In the genomic region with DNA sequence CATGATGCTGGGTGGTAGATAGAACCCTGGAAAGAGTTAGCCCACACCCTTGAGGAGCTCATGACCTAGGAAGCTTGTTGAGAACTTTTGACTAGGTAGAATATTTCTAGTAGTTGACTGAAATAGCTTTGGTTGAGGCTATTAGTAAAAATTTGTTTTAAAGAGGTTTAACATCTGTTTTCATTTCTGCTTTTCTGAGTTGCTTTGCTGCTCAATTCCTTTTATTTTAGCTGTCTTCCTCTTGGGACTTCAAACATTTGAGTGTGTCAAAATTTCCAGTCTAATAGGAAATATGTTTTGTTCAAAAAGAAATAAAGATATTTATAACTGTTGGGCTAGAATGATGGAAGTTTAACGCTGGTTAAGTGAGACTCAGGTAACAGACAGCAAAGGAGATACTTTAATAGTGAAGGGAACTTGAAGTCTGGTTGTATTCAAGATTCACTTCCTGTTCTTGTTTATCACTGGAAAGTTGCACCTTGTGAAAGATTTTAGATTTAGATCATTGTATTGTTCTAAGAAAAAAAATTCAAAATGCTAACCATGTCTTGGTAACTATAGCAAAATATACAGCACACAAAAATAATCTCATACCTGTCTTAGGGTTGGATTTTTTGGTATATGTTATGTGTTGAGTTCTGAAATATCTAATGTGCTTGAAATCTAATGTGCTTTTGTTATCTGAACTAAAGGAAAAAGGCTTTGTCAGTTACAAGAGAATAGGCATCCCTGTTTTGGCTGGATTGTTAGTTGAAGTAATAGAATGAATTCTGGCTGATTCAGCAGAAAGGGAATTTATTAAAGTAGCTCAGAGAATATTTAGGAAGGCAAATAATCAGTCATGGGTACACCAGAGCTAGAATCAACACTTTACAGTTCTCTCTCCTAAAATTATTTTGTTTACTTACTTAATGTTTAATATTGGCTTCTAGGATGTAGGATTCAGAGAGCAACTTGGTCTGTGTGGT, we compare ENCODE assay signal across 7 cellular contexts. TPM values are rescaled to one million over a fixed set of nuclear protein-coding genes. Genes with fewer than 3 reads are reported as not detected.
DNase-seq lines count a peak whose midpoint lies in the region; ATAC-seq, FAIRE-seq and TF ChIP-seq lines count a peak whose summit lies in the region.

No MANE protein-coding gene starts in this region.

- FAIRE-seq in D721Med (lab: Jason Lieb, UNC): no peak

- H3K4me2 ChIP-seq in neuronal stem cell (ENCODE audit: insufficient read depth, low read length, poor library complexity, severe bottlenecking): no peak overlapping the region

- no peak overlapping the region for H3K4me3 ChIP-seq in neuronal stem cell (ENCODE audit: low read length in 2 of 2)

- H3K9me3 Mint-ChIP-seq in T-helper 2 cell treated with Interferon-gamma antibody and Interleukin-4, amounts not matched to agents 5 μg/mL and 100 μg/mL, for 36 hours: no peaks in the 10 kb centered on the region
- H3K9me3 Mint-ChIP-seq in osteocyte (ENCODE audit: unreplicated experiment): no peaks in the 10 kb centered on the region

- H2BK12ac ChIP-seq in neuronal stem cell (ENCODE audit: low read length): no peak overlapping the region

- no peak overlapping the region for H4K8ac ChIP-seq in neuronal stem cell (ENCODE audit: low read depth, low read length)

- no peak overlapping the region for H2AFZ ChIP-seq in neuronal stem cell (ENCODE audit: low read length)

- ATAC-seq in GM18907 (IDR thresholded peaks at IDR 0.05; ENCODE audit: unreplicated experiment) (peak; percentile 64), HG02759 (IDR thresholded peaks at IDR 0.05; ENCODE audit: unreplicated experiment) (peak; percentile 70)

- no peak overlapping the region for H3K14ac ChIP-seq in neuronal stem cell (ENCODE audit: low read length)

- H3K4me3 Mint-ChIP-seq in T-helper 2 cell treated with Interferon-gamma antibody and Interleukin-4, amounts not matched to agents 5 μg/mL and 100 μg/mL, for 36 hours: peak overlapping the region; percentile 78
- H3K4me3 Mint-ChIP-seq in osteocyte (ENCODE audit: unreplicated experiment): no peak overlapping the region

- peaks cover 0 to 13% of the 10 kb centered on the region in 2 donors for H3K4me1 ChIP-seq in neuronal stem cell (ENCODE audit: control insufficient read depth in 2 of 2, insufficient read depth in 1 of 2, low read depth in 1 of 2, low read length in 2 of 2)

- peaks cover 0 to 6% of the 10 kb centered on the region in 2 donors for H3K36me3 ChIP-seq in neuronal stem cell (replicated peaks in 1 of 2; ENCODE audit: control insufficient read depth in 2 of 2, insufficient read depth in 2 of 2, low read length in 2 of 2)

- H2AK5ac ChIP-seq in neuronal stem cell (ENCODE audit: low read depth, low read length): no peak overlapping the region

- no peaks in the 10 kb centered on the region for H3K27me3 ChIP-seq in neuronal stem cell (ENCODE audit: control insufficient read depth in 3 of 3, insufficient read depth in 3 of 3, low read depth in 1 of 3, low read length in 3 of 3)

- no peak overlapping the region for H3K4ac ChIP-seq in neuronal stem cell (ENCODE audit: low read length)

- H3K79me1 ChIP-seq in neuronal stem cell (ENCODE audit: low read depth, low read length): peaks cover 2% of the 10 kb centered on the region

- no peaks in the 10 kb centered on the region for H3K9me3 ChIP-seq in neuronal stem cell (replicated peaks in 1 of 2; ENCODE audit: control insufficient read depth in 2 of 2, insufficient read depth in 1 of 2, low read depth in 1 of 2, low read length in 2 of 2)

- H3K27me3 Mint-ChIP-seq in T-helper 2 cell treated with Interferon-gamma antibody and Interleukin-4, amounts not matched to agents 5 μg/mL and 100 μg/mL, for 36 hours (ENCODE audit: low read depth): no peaks in the 10 kb centered on the region
- no peaks in the 10 kb centered on the region for H3K27me3 Mint-ChIP-seq in osteocyte (ENCODE audit: unreplicated experiment)

- peak overlapping the region; percentile 89 for H3K27ac Mint-ChIP-seq in T-helper 2 cell treated with Interferon-gamma antibody and Interleukin-4, amounts not matched to agents 5 μg/mL and 100 μg/mL, for 36 hours
- peak overlapping the region; percentile 55 for H3K27ac Mint-ChIP-seq in osteocyte (ENCODE audit: unreplicated experiment)

- TF ChIP-seq CTCF in osteocyte (IDR thresholded peaks at IDR 0.05): no peak
- TF ChIP-seq CTCF in D721Med (IDR thresholded peaks at IDR 0.05; ENCODE audit: insufficient read depth, missing control alignments): no peak

- no peak for DNase-seq in T-helper 2 cell treated with Interferon-gamma antibody and Interleukin-4, amounts not matched to agents 5 μg/mL and 100 μg/mL, for 36 hours (ENCODE audit: low spot score)
- DNase-seq in osteocyte (ENCODE audit: extremely low spot score, unreplicated experiment) (no peak), D721Med (ENCODE audit: insufficient read length, low spot score) (no peak), amniotic stem cell (lab: John Stamatoyannopoulos, UW) (no peak), neuronal stem cell (ENCODE audit: low spot score) (no peak)

- H3K36me3 Mint-ChIP-seq in T-helper 2 cell treated with Interferon-gamma antibody and Interleukin-4, amounts not matched to agents 5 μg/mL and 100 μg/mL, for 36 hours (ENCODE audit: low read depth): peaks cover 36% of the 10 kb centered on the region
- H3K36me3 Mint-ChIP-seq in osteocyte (ENCODE audit: unreplicated experiment): peaks cover 4% of the 10 kb centered on the region

- H3K9ac ChIP-seq in neuronal stem cell (ENCODE audit: low read depth, low read length, poor library complexity): no peak overlapping the region

- no peak overlapping the region for H3K18ac ChIP-seq in neuronal stem cell (ENCODE audit: low read length)

- no peak overlapping the region for H3K23ac ChIP-seq in neuronal stem cell (ENCODE audit: low read depth, low read length, poor library complexity)

- no peak overlapping the region for H2BK5ac ChIP-seq in neuronal stem cell (ENCODE audit: low read length)

- H4K91ac ChIP-seq in neuronal stem cell (ENCODE audit: low read depth, low read length, poor library complexity): no peak overlapping the region

- H3K4me1 Mint-ChIP-seq in T-helper 2 cell treated with Interferon-gamma antibody and Interleukin-4, amounts not matched to agents 5 μg/mL and 100 μg/mL, for 36 hours (ENCODE audit: low read depth): peaks cover 80% of the 10 kb centered on the region
- H3K4me1 Mint-ChIP-seq in osteocyte (ENCODE audit: unreplicated experiment): peaks cover 32% of the 10 kb centered on the region

- H3K27ac ChIP-seq in neuronal stem cell (replicated peaks; ENCODE audit: low read length): no peak overlapping the region

- WGBS in neuronal stem cell (ENCODE audit: extremely low coverage in 2 of 2, insufficient read length in 2 of 2, insufficient replicate concordance in 1 of 2), 2 donors: no CpG with 5 or more reads among the region's 1 CpG

- no peak overlapping the region for H2BK15ac ChIP-seq in neuronal stem cell (ENCODE audit: low read length)

- no peak overlapping the region for H2BK120ac ChIP-seq in neuronal stem cell (ENCODE audit: low read depth, low read length)

RNA-seq across cellular contexts. Expression of gene GPR18, which starts 24.4 kb away (rescaled TPM):
- not detected in 2 replicates for total RNA-seq in osteocyte
- not detected for polyA plus RNA-seq in neuronal stem cell (2013, experiment 1 of 2)
- not detected for polyA plus RNA-seq in neuronal stem cell (2013, experiment 2 of 2)

RNA-seq across cellular contexts. Expression of gene GPR183, which starts 24.7 kb away (rescaled TPM):
- 0.19 TPM in 1 of 2 replicates, not detected in the other for total RNA-seq in osteocyte
- polyA plus RNA-seq in neuronal stem cell (2013, experiment 1 of 2): not detected
- not detected for polyA plus RNA-seq in neuronal stem cell (2013, experiment 2 of 2)
